In genomic region chr1:160637821-160638539, GRCh38 we compare ENCODE assay signal across 11 cellular contexts. TPM values are rescaled to one million over a fixed set of nuclear protein-coding genes. Genes with fewer than 3 reads are reported as not detected.
DNase-seq lines count a peak whose midpoint lies in the region; ATAC-seq and TF ChIP-seq lines count a peak whose summit lies in the region.
"Had no signal": no experiment of that assay in that cellular context is flagged by ENCODE, and none has a peak within 500 bp of the region (broad histone marks: within the 10 kb centered on the region; RNA-seq: fewer than 3 reads in every experiment).

No MANE protein-coding gene starts in this region.

- peak overlapping the region; percentile 78 for H3K4me3 Mint-ChIP-seq in CD8-positive, alpha-beta T cell
- H3K4me3 Mint-ChIP-seq in T-helper 17 cell (peak overlapping the region; percentile 92), immature natural killer cell (peak overlapping the region; percentile 66 to 84 (median 81))

- H3K4me1 Mint-ChIP-seq in CD8-positive, alpha-beta T cell (ENCODE audit: low read depth), result peaks cover 96% of the 10 kb centered on the region
- peaks cover 81% of the 10 kb centered on the region for H3K4me1 Mint-ChIP-seq in T-helper 17 cell
- H3K4me1 Mint-ChIP-seq in immature natural killer cell, result peaks cover 65% of the 10 kb centered on the region in 2 donors

- peaks cover 41% of the 10 kb centered on the region for H3K36me3 Mint-ChIP-seq in CD8-positive, alpha-beta T cell
- H3K36me3 Mint-ChIP-seq in T-helper 17 cell (ENCODE audit: low read depth), result peaks cover 18% of the 10 kb centered on the region
- H3K36me3 Mint-ChIP-seq in immature natural killer cell, result no peaks in the 10 kb centered on the region

- no peak for TF ChIP-seq CTCF in CD8-positive, alpha-beta T cell (IDR thresholded peaks at IDR 0.05)

- H3K9me3 ChIP-seq in CD8-positive, alpha-beta T cell (ENCODE audit: low read length), result no peaks in the 10 kb centered on the region
- H3K9me3 ChIP-seq in T-helper 17 cell (ENCODE audit: control insufficient read depth, low read length, poor library complexity, severe bottlenecking), result peaks cover 5% of the 10 kb centered on the region
- H3K9me3 ChIP-seq in SJCRH30 (replicated peaks), result no peaks in the 10 kb centered on the region

- peak in 5 of 7 experiments; percentile 39 to 72 (median 52) for DNase-seq in CD8-positive, alpha-beta T cell
- DNase-seq in T-helper 17 cell, result no peak
- peak; percentile 83 to 86 (median 86) for DNase-seq in immature natural killer cell
- no peak for DNase-seq in SJCRH30
- DNase-seq: left colon, T-helper 9 cell had no signal

- peaks cover 91% of the 10 kb centered on the region for H3K4me1 ChIP-seq in CD8-positive, alpha-beta T cell (ENCODE audit: insufficient read depth, low read length)
- H3K4me1 ChIP-seq in SJCRH30, result peaks cover 4% of the 10 kb centered on the region; the same call in 1 of the 2 replicates

- no peaks in the 10 kb centered on the region for H3K27me3 ChIP-seq in CD8-positive, alpha-beta T cell (ENCODE audit: insufficient read depth, low read length)
- no peaks in the 10 kb centered on the region for H3K27me3 ChIP-seq in SJCRH30

- ATAC-seq in CD8-positive, alpha-beta T cell, result peak; percentile 69
- peak; percentile 23 for ATAC-seq in GM18868 (IDR thresholded peaks at IDR 0.05; ENCODE audit: unreplicated experiment)
- ATAC-seq in T-helper 17 cell, result peak; percentile 82
- no peak for ATAC-seq in GM21526 (IDR thresholded peaks at IDR 0.05; ENCODE audit: low FRiP score, unreplicated experiment)
- ATAC-seq in HG02642 (IDR thresholded peaks at IDR 0.05; ENCODE audit: poor library complexity, unreplicated experiment), result no peak
- no peak for ATAC-seq in GM21825 (IDR thresholded peaks at IDR 0.05; ENCODE audit: unreplicated experiment)
- ATAC-seq: left colon had no signal

- no peaks in the 10 kb centered on the region for H3K27me3 Mint-ChIP-seq in CD8-positive, alpha-beta T cell (ENCODE audit: low read depth)
- H3K27me3 Mint-ChIP-seq in T-helper 17 cell, result no peaks in the 10 kb centered on the region
- peaks cover 9 to 15% (median 10%) of the 10 kb centered on the region in 3 donors for H3K27me3 Mint-ChIP-seq in immature natural killer cell (ENCODE audit: low read depth in 3 of 3)

- H3K27ac Mint-ChIP-seq in CD8-positive, alpha-beta T cell, result peak overlapping the region; percentile 95
- H3K27ac Mint-ChIP-seq in T-helper 17 cell, result peak overlapping the region; percentile 99
- H3K27ac Mint-ChIP-seq in immature natural killer cell, result peak overlapping the region; percentile 61 to 84 (median 80)

- H3K4me3 ChIP-seq in CD8-positive, alpha-beta T cell (ENCODE audit: low read depth, low read length), result peak overlapping the region; percentile 18
- H3K4me3 ChIP-seq in SJCRH30, result no peak overlapping the region
- H3K4me3 ChIP-seq: coronary artery had no signal

- H3K9me3 Mint-ChIP-seq in CD8-positive, alpha-beta T cell, result no peaks in the 10 kb centered on the region
- H3K9me3 Mint-ChIP-seq in immature natural killer cell, result no peaks in the 10 kb centered on the region

- peaks cover 4% of the 10 kb centered on the region for H3K36me3 ChIP-seq in CD8-positive, alpha-beta T cell (ENCODE audit: insufficient read depth, low read length)
- H3K36me3 ChIP-seq in SJCRH30, result no peaks in the 10 kb centered on the region

- peak overlapping the region; percentile 20 for H3K27ac ChIP-seq in CD8-positive, alpha-beta T cell (ENCODE audit: low read depth, low read length)
- no peak overlapping the region for H3K27ac ChIP-seq in SJCRH30
- H3K27ac ChIP-seq: coronary artery had no signal

- POLR2A ChIA-PET in CD8-positive, alpha-beta T cell (lab: Charles Lee), result interaction anchor here (0.8 to 1.2 kb wide), 4 partner anchors 8 to 19 kb away, joined by 3 to 5 read pairs (median 4); partner anchors contain the start of gene SLAMF1

- CTCF ChIA-PET in CD8-positive, alpha-beta T cell (lab: Charles Lee), result interaction anchor here (1.1 to 1.2 kb wide), 2 partner anchors 19 to 38 kb away, joined by 3 to 6 read pairs; no protein-coding TSS in a partner anchor

- intact Hi-C loops in CD8-positive, alpha-beta T cell (cut with DNase I, micrococcal nuclease), result loop anchor here (1.0 to 2.0 kb wide), 5 partner anchors 9 to 159 kb away; partner anchors contain the start of genes LY9 (in 1 of the 2) and SLAMF1 (in 1 of the 2)

RNA-seq across cellular contexts. Expression of gene SLAMF1, which starts 8.9 kb away (rescaled TPM):
- total RNA-seq in CD8-positive, alpha-beta T cell, result 10 to 100 TPM; 12.8 to 18.6 TPM
- total RNA-seq in T-helper 17 cell, result 10 to 100 TPM; 67.8 to 70.6 TPM
- under 1 TPM in 2 of 3 donors, not detected in 1; 0.12 to 0.21 TPM for polyA plus RNA-seq in immature natural killer cell
- total RNA-seq in SJCRH30 (2014; rRNA removed; shearing (Covaris generic)), result not detected in 2 replicates

RNA-seq across cellular contexts. Expression of gene CD84, which starts 58.7 kb away (rescaled TPM):
- total RNA-seq in CD8-positive, alpha-beta T cell, result 10 to 100 TPM; 28.3 to 31.7 TPM
- 10 to 100 TPM; 66.2 to 71.6 TPM for total RNA-seq in T-helper 17 cell
- polyA plus RNA-seq in immature natural killer cell, result 1 to 10 TPM; 2.1 to 3.9 (median 3.0) TPM
- not detected in 2 replicates for total RNA-seq in SJCRH30 (2014; rRNA removed; shearing (Covaris generic))

Comparison
In these comparisons a context has a peak if more than half of its experiments do, and no peak if none do; other contexts are left out.
1. ATAC-seq: peak in CD8-positive, alpha-beta T cell (single experiment), GM18868 (single experiment) and T-helper 17 cell (single experiment); none in GM21526 (single experiment), HG02642 (single experiment) and GM21825 (single experiment).
2. DNase-seq: peak in CD8-positive, alpha-beta T cell (5 of 7) and immature natural killer cell (3 of 3); none in T-helper 17 cell (0 of 3) and SJCRH30 (0 of 2).
3. RNA of gene SLAMF1, which starts 8.9 kb away (total RNA-seq): 67.8 to 70.6 TPM in T-helper 17 cell and 12.8 to 18.6 TPM in CD8-positive, alpha-beta T cell; not detected in SJCRH30; every median in the first group is over 10 times any median in the second.
4. RNA of gene CD84, which starts 58.7 kb away (total RNA-seq): 66.2 to 71.6 TPM in T-helper 17 cell and 28.3 to 31.7 TPM in CD8-positive, alpha-beta T cell; not detected in SJCRH30; every median in the first group is over 10 times any median in the second.
5. Peak in every context shown above with its lines, with median percentiles within 50 percentile points of each other: H3K27ac Mint-ChIP-seq and H3K4me3 Mint-ChIP-seq.